ENCODE assay signal across 23 cellular contexts in genomic region chr20:4490595-4491280, GRCh38.
A peak's percentile ranks its signal among the peaks of the same experiment; 100 is the strongest.
DNase-seq lines count a peak whose midpoint lies in the region; ATAC-seq and FAIRE-seq lines count a peak whose summit lies in the region.
"Had no signal": no experiment of that assay in that cellular context is flagged by ENCODE, and none has a peak within 500 bp of the region (broad histone marks: within the 10 kb centered on the region; RNA-seq: fewer than 3 reads in every experiment).

No MANE protein-coding gene starts in this region.

- H3K9me2 ChIP-seq in GM23248 (ENCODE audit: insufficient read depth): peaks cover 3% of the 10 kb centered on the region; the same call in 1 of the 2 replicates

- DNase-seq in A172 (ENCODE audit: low spot score): peak; percentile 51
- peak; percentile 85 for DNase-seq in GM23248
- no peak for DNase-seq in SK-N-MC (ENCODE audit: low read depth, low spot score)
- peak; percentile 56 for DNase-seq in fibroblast of peridontal ligament (ENCODE audit: extremely low read depth)
- DNase-seq in DMS 273 treated with DMSO at 0.1 percent for 48 hours (lab: John Stamatoyannopoulos, UW): no peak
- DNase-seq in stimulated activated CD4-positive, alpha-beta T cell treated with anti-CD3 and anti-CD28 coated beads, Interleukin-4, amount 100 ng/mL, for 4 hours: no peak
- DNase-seq in GM19239 (ENCODE audit: insufficient read length, low spot score): no peak
- DNase-seq: 8988T; activated naive CD4-positive, alpha-beta T cell treated with anti-CD3 and anti-CD28 coated beads for 36 hours; activated T-cell treated with anti-CD3 and anti-CD28 coated beads, Interleukin-2, amount 50 U/mL, for 48 hours; caudate nucleus; NCI-H1048; NCI-H187; NCI-H774; nucleus accumbens; SIG-M5; stimulated activated CD4-positive, alpha-beta T cell treated with anti-CD3 and anti-CD28 coated beads, Interleukin-2, amount 100 ng/mL, for 48 hours; stimulated activated naive CD4-positive, alpha-beta T cell treated with Interleukin-2 at 50 U/mL for 16 hours; T-helper 1 cell had no signal

- H3K9ac ChIP-seq in GM23248: no peak overlapping the region
- H3K9ac ChIP-seq in SK-N-MC (ENCODE audit: insufficient read length): no peak overlapping the region
- H3K9ac ChIP-seq: BLaER1 treated with 17β-estradiol and CSF1 and Interleukin-3, amounts not matched to agents 10 nM and 100 nM; KMS-11 had no signal

- H3K9me3 ChIP-seq in GM23248 (ENCODE audit: low read depth): no peaks in the 10 kb centered on the region
- no peaks in the 10 kb centered on the region for H3K9me3 ChIP-seq in SK-N-MC (ENCODE audit: low read depth, low read length)
- H3K9me3 ChIP-seq: BLaER1 treated with 17β-estradiol and CSF1 and Interleukin-3, amounts not matched to agents 10 nM and 100 nM had no signal

- no peaks in the 10 kb centered on the region for H3K79me2 ChIP-seq in GM23248 (ENCODE audit: insufficient read depth)

- no peaks in the 10 kb centered on the region for H3K27me3 ChIP-seq in GM23248 (replicated peaks; ENCODE audit: insufficient read depth)
- H3K27me3 ChIP-seq: BLaER1 treated with 17β-estradiol and CSF1 and Interleukin-3, amounts not matched to agents 10 nM and 100 nM had no signal

- H3K4me2 ChIP-seq in GM23248 (ENCODE audit: unreplicated experiment): peak overlapping the region; percentile 27
- H3K4me2 ChIP-seq: BLaER1 treated with 17β-estradiol and CSF1 and Interleukin-3, amounts not matched to agents 10 nM and 100 nM; KMS-11 had no signal

- H3K4me1 ChIP-seq in GM23248 (ENCODE audit: insufficient read depth): peaks cover 38% of the 10 kb centered on the region
- H3K4me1 ChIP-seq: BLaER1 treated with 17β-estradiol and CSF1 and Interleukin-3, amounts not matched to agents 10 nM and 100 nM had no signal

- H4K20me1 ChIP-seq in GM23248 (ENCODE audit: insufficient read depth): no peaks in the 10 kb centered on the region
- H4K20me1 ChIP-seq: BLaER1 treated with 17β-estradiol and CSF1 and Interleukin-3, amounts not matched to agents 10 nM and 100 nM had no signal

- FAIRE-seq in GM19239 (lab: Jason Lieb, UNC): no peak
- FAIRE-seq: H54 had no signal

- peaks cover 35% of the 10 kb centered on the region for H3F3A ChIP-seq in GM23248 (ENCODE audit: insufficient read depth)

- peak overlapping the region; percentile 36 for H3K27ac ChIP-seq in GM23248
- H3K27ac ChIP-seq in SK-N-MC: peak overlapping the region; percentile 81
- H3K27ac ChIP-seq: BLaER1 treated with 17β-estradiol and CSF1 and Interleukin-3, amounts not matched to agents 10 nM and 100 nM; KMS-11 had no signal

- 25 to 31% methylated on average over 6 of the region's 6 CpGs for WGBS in GM23248 (ENCODE audit: low coverage in 1 of 2, low lambda C conversion rate in 2 of 2, missing lambda C conversion rate in 2 of 2), 2 experiments

- no peak overlapping the region for H2AFZ ChIP-seq in GM23248

- H3K4me3 ChIP-seq in GM23248: no peak overlapping the region
- H3K4me3 ChIP-seq in SK-N-MC: peak overlapping the region; percentile 11
- H3K4me3 ChIP-seq: BLaER1 treated with 17β-estradiol and CSF1 and Interleukin-3, amounts not matched to agents 10 nM and 100 nM had no signal

- ATAC-seq in HG03045 (IDR thresholded peaks at IDR 0.05; ENCODE audit: unreplicated experiment): no peak

- no peaks in the 10 kb centered on the region for H3K36me3 ChIP-seq in GM23248 (ENCODE audit: low read depth)
- no peaks in the 10 kb centered on the region for H3K36me3 ChIP-seq in SK-N-MC (ENCODE audit: insufficient read depth, low read length)
- H3K36me3 ChIP-seq: BLaER1 treated with 17β-estradiol and CSF1 and Interleukin-3, amounts not matched to agents 10 nM and 100 nM had no signal

- in situ Hi-C loops in GM23248 (cut with MboI): no loop called here

Comparison
In these comparisons a context has a peak if more than half of its experiments do, and no peak if none do; other contexts are left out.
1. DNase-seq: peak in A172 (single experiment), GM23248 (single experiment) and fibroblast of peridontal ligament (single experiment); none in SK-N-MC (single experiment), DMS 273 treated with DMSO at 0.1 percent for 48 hours (single experiment), stimulated activated CD4-positive, alpha-beta T cell treated with anti-CD3 and anti-CD28 coated beads, Interleukin-4, amount 100 ng/mL, for 4 hours (0 of 2) and GM19239 (single experiment).